ENCODE assay signal across 1 cellular context in genomic region chr3:17747184-17747889, GRCh38.
TF ChIP-seq lines count a peak whose summit lies in the region.

No MANE protein-coding gene starts in this region.

TF ChIP-seq in GM23338, 12 proteins besides CTCF, POLR2A, EP300 and RAD21 (continued from another document):
- no peak for TF ChIP-seq EZH2phosphoT487 (IDR thresholded peaks at IDR 0.05; ENCODE audit: unreplicated experiment)
